In the genomic region with DNA sequence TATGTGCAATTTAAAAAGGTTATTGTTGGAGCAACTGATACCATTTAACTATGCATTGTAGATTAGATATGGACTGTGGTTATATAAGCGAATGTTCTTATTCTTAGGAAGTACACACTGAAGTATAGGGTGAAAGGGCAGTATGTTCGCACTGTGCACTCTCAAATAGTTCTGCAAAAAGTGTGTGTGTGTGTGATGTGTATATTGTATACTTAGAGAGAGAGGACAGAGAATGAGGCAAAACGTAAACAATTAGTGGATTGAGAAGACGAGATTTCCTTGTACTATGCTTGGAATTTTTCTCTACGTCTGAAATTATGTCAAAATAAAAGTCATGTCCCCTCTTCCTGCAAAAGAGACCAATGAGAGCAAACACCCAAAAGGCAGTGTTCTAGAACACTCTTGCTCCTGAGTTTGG, we compare ENCODE assay signal across 26 cellular contexts.
DNase-seq lines count a peak whose midpoint lies in the region; ATAC-seq and TF ChIP-seq lines count a peak whose summit lies in the region.
"Had no signal": no experiment of that assay in that cellular context is flagged by ENCODE, and none has a peak within 500 bp of the region (broad histone marks: within the 10 kb centered on the region; RNA-seq: fewer than 3 reads in every experiment).

No MANE protein-coding gene starts in this region.

- H3K4me3 Mint-ChIP-seq in nephron = no peak overlapping the region
- no peak overlapping the region for H3K4me3 Mint-ChIP-seq in nephron progenitor cell
- H3K4me3 Mint-ChIP-seq: activated CD4-positive, alpha-beta T cell treated with anti-CD3 and anti-CD28 coated beads, Interleukin-2, amount 10 ng/mL, durations not matched to agents 24 days and 14 days; B cell; CD8-positive, alpha-beta memory T cell; neural crest cell had no signal

- DNase-seq in EL = peak; percentile 50
- DNase-seq in adipocyte (ENCODE audit: low read depth) = peak; percentile 64
- DNase-seq in fibroblast of pulmonary artery (ENCODE audit: low read depth) = peak; percentile 45
- DNase-seq in stimulated activated CD4-positive, alpha-beta T cell treated with anti-CD3 and anti-CD28 coated beads, Interleukin-4, amount 100 ng/mL, for 24 hours = no peak
- no peak for DNase-seq in nephron progenitor cell
- DNase-seq in cerebellar cortex (ENCODE audit: low spot score) = no peak
- DNase-seq: activated CD4-positive, alpha-beta T cell treated with anti-CD3 and anti-CD28 coated beads, Interleukin-2, amount 10 ng/mL, durations not matched to agents 24 days and 14 days; activated gamma-delta T cell; activated T-cell treated with anti-CD3 and anti-CD28 coated beads, Interleukin-2, amount 50 U/mL, for 1 hour; CD8-positive, alpha-beta memory T cell; DMS153; effector CD8-positive, alpha-beta T cell; islet precursor cell; left ventricle myocardium superior; NCI-H1417; NCI-H345; NCI-H82; stimulated activated CD4-positive, alpha-beta T cell treated with anti-CD3 and anti-CD28 coated beads, Interleukin-2, amount 100 ng/mL, for 48 hours; upper lobe of right lung had no signal

- peak overlapping the region; percentile 1 to 65 (median 7) for H3K27ac Mint-ChIP-seq in nephron
- no peak overlapping the region for H3K27ac Mint-ChIP-seq in nephron progenitor cell
- H3K27ac Mint-ChIP-seq: activated CD4-positive, alpha-beta T cell treated with anti-CD3 and anti-CD28 coated beads, Interleukin-2, amount 10 ng/mL, durations not matched to agents 24 days and 14 days; B cell; CD8-positive, alpha-beta memory T cell had no signal

- H3K4me3 ChIP-seq in adipocyte (ENCODE audit: low read length) = no peak overlapping the region
- H3K4me3 ChIP-seq in fibroblast of pulmonary artery (replicated peaks; ENCODE audit: low read depth, low read length) = no peak overlapping the region
- H3K4me3 ChIP-seq: right atrium auricular region, upper lobe of right lung had no signal

- no peaks in the 10 kb centered on the region for H3K27me3 ChIP-seq in adipocyte (replicated peaks; ENCODE audit: control insufficient read depth, insufficient read depth, low read length)
- H3K27me3 ChIP-seq: right atrium auricular region, upper lobe of right lung had no signal

- no peaks in the 10 kb centered on the region for H3K36me3 ChIP-seq in adipocyte (ENCODE audit: control insufficient read depth, insufficient read depth, low read length, severe bottlenecking)
- H3K36me3 ChIP-seq: right atrium auricular region, upper lobe of right lung had no signal

- ATAC-seq in HG03159 (IDR thresholded peaks at IDR 0.05; ENCODE audit: unreplicated experiment) = no peak
- ATAC-seq: left ventricle myocardium superior, Right ventricle myocardium inferior, upper lobe of right lung had no signal

- H3K4me1 ChIP-seq in adipocyte (ENCODE audit: control insufficient read depth, insufficient read depth, low read length) = peaks cover 44% of the 10 kb centered on the region

- H3K9me3 Mint-ChIP-seq in nephron = no peaks in the 10 kb centered on the region
- no peaks in the 10 kb centered on the region for H3K9me3 Mint-ChIP-seq in nephron progenitor cell
- H3K9me3 Mint-ChIP-seq: activated CD4-positive, alpha-beta T cell treated with anti-CD3 and anti-CD28 coated beads, Interleukin-2, amount 10 ng/mL, durations not matched to agents 24 days and 14 days; CD8-positive, alpha-beta memory T cell; neural crest cell had no signal

- H3K9me3 ChIP-seq in adipocyte (ENCODE audit: control insufficient read depth, low read length) = no peaks in the 10 kb centered on the region
- H3K9me3 ChIP-seq: right atrium auricular region, upper lobe of right lung had no signal

- no peak overlapping the region for H3K9ac ChIP-seq in adipocyte (ENCODE audit: low read length)
- H3K9ac ChIP-seq: KMS-11 had no signal

- H3K27me3 Mint-ChIP-seq in nephron (ENCODE audit: low read depth) (peaks cover 3% of the 10 kb centered on the region), nephron progenitor cell (ENCODE audit: low read depth, poor library complexity) (peaks cover 5% of the 10 kb centered on the region)
- H3K27me3 Mint-ChIP-seq: activated CD4-positive, alpha-beta T cell treated with anti-CD3 and anti-CD28 coated beads, Interleukin-2, amount 10 ng/mL, durations not matched to agents 24 days and 14 days; B cell had no signal

- TF ChIP-seq CTCF in fibroblast of pulmonary artery (IDR thresholded peaks at IDR 0.05; ENCODE audit: low read length, missing control alignments) (no peak), nephron (IDR thresholded peaks at IDR 0.05; ENCODE audit: unreplicated experiment in 3 of 3) (no peak), nephron progenitor cell (IDR thresholded peaks at IDR 0.05) (no peak)

- H3K4me1 Mint-ChIP-seq in nephron (peaks cover 35% of the 10 kb centered on the region), nephron progenitor cell (peaks cover 41% of the 10 kb centered on the region)
- H3K4me1 Mint-ChIP-seq: activated CD4-positive, alpha-beta T cell treated with anti-CD3 and anti-CD28 coated beads, Interleukin-2, amount 10 ng/mL, durations not matched to agents 24 days and 14 days; B cell; CD8-positive, alpha-beta memory T cell had no signal

- no peaks in the 10 kb centered on the region for H3K36me3 Mint-ChIP-seq in nephron (ENCODE audit: low read depth)
- no peaks in the 10 kb centered on the region for H3K36me3 Mint-ChIP-seq in nephron progenitor cell (ENCODE audit: low read depth)
- H3K36me3 Mint-ChIP-seq: CD8-positive, alpha-beta memory T cell had no signal

Comparison
In these comparisons a context has a peak if more than half of its experiments do, and no peak if none do; other contexts are left out.
1. DNase-seq: peak in EL (single experiment), adipocyte (single experiment) and fibroblast of pulmonary artery (single experiment); none in stimulated activated CD4-positive, alpha-beta T cell treated with anti-CD3 and anti-CD28 coated beads, Interleukin-4, amount 100 ng/mL, for 24 hours (single experiment), nephron progenitor cell (single experiment) and cerebellar cortex (single experiment).